In the genomic region with DNA sequence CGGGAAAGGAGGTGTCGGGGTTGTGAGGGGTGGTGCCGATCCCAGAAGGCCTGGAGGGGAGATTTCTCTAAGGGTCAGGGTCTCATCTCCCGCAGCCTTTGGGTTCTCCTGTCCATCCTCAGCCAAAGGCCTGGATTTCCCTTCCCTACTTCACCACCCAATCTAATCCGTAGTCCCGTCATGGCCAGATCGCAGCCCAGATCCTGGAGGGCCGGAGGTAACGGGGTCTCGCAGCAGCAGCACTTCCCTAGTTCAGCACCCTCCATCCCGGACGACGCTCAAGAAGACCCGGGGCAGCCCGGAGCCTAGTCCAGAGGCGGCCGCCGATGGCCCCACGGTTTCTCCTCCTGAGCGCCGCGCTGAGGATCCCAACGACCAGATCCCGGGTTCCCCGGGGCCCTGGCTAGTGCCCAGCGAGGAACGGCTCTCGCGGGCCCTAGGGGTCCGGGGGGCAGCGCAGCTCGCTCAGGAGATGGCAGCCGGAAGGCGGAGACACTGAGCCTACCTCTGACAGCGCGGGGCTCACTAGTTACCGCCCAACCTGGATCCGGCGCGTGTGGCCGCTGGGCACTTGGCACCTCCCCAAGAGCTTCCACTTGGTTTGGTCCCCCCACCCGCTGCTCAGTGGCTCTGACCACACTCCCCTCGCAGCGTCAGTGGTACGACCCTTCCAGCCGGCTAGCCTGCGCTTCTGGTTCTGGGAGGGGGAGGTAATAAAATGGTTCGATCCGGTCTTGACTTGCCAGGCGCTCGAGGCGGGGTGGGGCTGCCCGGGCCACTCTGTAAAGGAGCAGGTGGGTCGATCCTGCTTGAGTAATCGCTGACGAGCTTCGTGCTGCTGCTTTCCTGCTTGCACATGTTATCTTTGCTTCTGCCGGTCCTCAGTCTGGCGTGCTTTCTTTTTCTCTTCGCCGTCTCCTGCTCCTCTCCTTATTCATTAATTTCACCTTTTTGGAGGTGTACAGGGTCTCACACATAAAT, we compare ENCODE assay signal across 7 cellular contexts. TPM values are rescaled to one million over a fixed set of nuclear protein-coding genes. Genes with fewer than 3 reads are reported as not detected.
A peak's percentile ranks its signal among the peaks of the same experiment; 100 is the strongest.
DNase-seq lines count a peak whose midpoint lies in the region; ATAC-seq and TF ChIP-seq lines count a peak whose summit lies in the region.

No MANE protein-coding gene starts in this region.

- TF ChIP-seq CTCF in KMS-11 (conservative IDR thresholded peaks at IDR 0.05; ENCODE audit: low read depth, low read length) (peak; percentile 33; the same call in 1 of the 2 replicates), SU-DHL-6 (IDR thresholded peaks at IDR 0.05; ENCODE audit: insufficient read depth, low read length, poor library complexity, severe bottlenecking) (no peak), heart right ventricle (IDR thresholded peaks at IDR 0.05) (peak in 6 of 9 donors; percentile 25 to 58 (median 44)), prostate gland (IDR thresholded peaks at IDR 0.05) (peak in 2 of 4 experiments; percentile 44 to 54)

- no peaks in the 10 kb centered on the region for H3K9me2 ChIP-seq in SU-DHL-6 (replicated peaks; ENCODE audit: insufficient read depth, low read length)

- H3K36me3 ChIP-seq in KMS-11 (ENCODE audit: insufficient read depth): no peaks in the 10 kb centered on the region
- H3K36me3 ChIP-seq in SU-DHL-6 (ENCODE audit: low read length): no peaks in the 10 kb centered on the region
- no peaks in the 10 kb centered on the region for H3K36me3 ChIP-seq in heart right ventricle
- no peaks in the 10 kb centered on the region for H3K36me3 ChIP-seq in prostate gland

- DNase-seq in heart right ventricle: peak; percentile 78 to 83
- peak; percentile 88 for DNase-seq in prostate gland (ENCODE audit: low spot score)
- no peak for DNase-seq in middle frontal gyrus (ENCODE audit: extremely low spot score, low spot score)

- no peaks in the 10 kb centered on the region for H3K79me2 ChIP-seq in KMS-11 (ENCODE audit: insufficient read depth, low read depth)
- no peaks in the 10 kb centered on the region for H3K79me2 ChIP-seq in SU-DHL-6 (ENCODE audit: insufficient read depth, low read length)

- H3K4me3 ChIP-seq in KMS-11 (IDR thresholded peaks at IDR 0.05; ENCODE audit: insufficient read depth, low read depth, low read length) (no peak overlapping the region), SU-DHL-6 (ENCODE audit: insufficient read depth, low read length, poor library complexity, severe bottlenecking) (peak overlapping the region; percentile 55), heart right ventricle (peak overlapping the region; percentile 21 to 56 (median 49)), prostate gland (peak overlapping the region; percentile 19 to 21)

- H3K27me3 ChIP-seq in KMS-11 (ENCODE audit: insufficient read depth, low read depth) (no peaks in the 10 kb centered on the region), SU-DHL-6 (ENCODE audit: low read length) (no peaks in the 10 kb centered on the region), heart right ventricle (no peaks in the 10 kb centered on the region), prostate gland (replicated peaks; ENCODE audit: insufficient read depth) (no peaks in the 10 kb centered on the region)

- H4K20me1 ChIP-seq in KMS-11 (ENCODE audit: insufficient read depth) (no peaks in the 10 kb centered on the region), SU-DHL-6 (ENCODE audit: low read depth, low read length) (no peaks in the 10 kb centered on the region)

- H3K9me3 ChIP-seq in SU-DHL-6 (ENCODE audit: insufficient read depth, low read length) (no peaks in the 10 kb centered on the region), heart right ventricle (no peaks in the 10 kb centered on the region), prostate gland (no peaks in the 10 kb centered on the region)

- H3K4me2 ChIP-seq in KMS-11: peak overlapping the region; percentile 93
- peak overlapping the region; percentile 90 for H3K4me2 ChIP-seq in SU-DHL-6 (ENCODE audit: low read depth, low read length, poor library complexity, severe bottlenecking)

- peak overlapping the region; percentile 97 for H3K27ac ChIP-seq in KMS-11
- H3K27ac ChIP-seq in SU-DHL-6 (ENCODE audit: low read depth, low read length): peak overlapping the region; percentile 94
- peak overlapping the region; percentile 92 for H3K27ac ChIP-seq in adipose tissue (ENCODE audit: low read depth, low read length)
- H3K27ac ChIP-seq in heart right ventricle: peak overlapping the region; percentile 84 to 96 (median 94)
- peak overlapping the region; percentile 87 to 93 for H3K27ac ChIP-seq in prostate gland

- intact Hi-C loops in heart right ventricle (cut with DNase I) (loop anchor here in 1 of 10 donors (2.0 to 5.0 kb wide), 2 partner anchors 19 to 44 kb away; partner anchors contain the start of gene GPKOW), prostate gland (cut with DNase I) (no loop called here)

- WGBS in adipose tissue, 3 donors: 15 to 44% (median 37%) methylated on average over 38 to 61 of the region's 61 CpGs
- 6 to 11% methylated on average over 52 to 61 of the region's 61 CpGs for WGBS in heart right ventricle, 2 donors
- WGBS in prostate gland: 20% methylated on average over 30 of the region's 61 CpGs

- H3K9ac ChIP-seq in KMS-11 (peak overlapping the region; percentile 85), SU-DHL-6 (ENCODE audit: low read length) (peak overlapping the region; percentile 66)

- H3K4me1 ChIP-seq in KMS-11 (ENCODE audit: low read depth, poor library complexity, severe bottlenecking) (peaks cover 34% of the 10 kb centered on the region), heart right ventricle (peaks cover 0 to 29% (median 11%) of the 10 kb centered on the region in 9 donors), prostate gland (replicated peaks) (no peaks in the 10 kb centered on the region)

- H3F3A ChIP-seq in SU-DHL-6 (ENCODE audit: insufficient read depth): peaks cover 25% of the 10 kb centered on the region

- peak; percentile 11 for TF ChIP-seq POLR2A in prostate gland (IDR thresholded peaks at IDR 0.05)

- peak overlapping the region; percentile 38 for H2AFZ ChIP-seq in KMS-11 (ENCODE audit: low read depth)
- H2AFZ ChIP-seq in SU-DHL-6 (ENCODE audit: low read depth, low read length, severe bottlenecking): no peak overlapping the region

- peak; percentile 20 for ATAC-seq in GM19025 (IDR thresholded peaks at IDR 0.05; ENCODE audit: low read depth, unreplicated experiment)
- peak; percentile 39 to 67 (median 52) for ATAC-seq in heart right ventricle

RNA-seq across cellular contexts. Expression of gene MAGIX, which starts 3.6 kb away (rescaled TPM):
- polyA plus RNA-seq in adipose tissue: 10 to 100 TPM in 1 of 3 donors, 1 to 10 TPM in 2; 3.3 to 12.7 (median 3.4) TPM
- 1 to 10 TPM; 2.7 to 9.8 (median 4.0) TPM for total RNA-seq in heart right ventricle
- polyA plus RNA-seq in heart right ventricle: 10 to 100 TPM in 1 of 2 donors, 1 to 10 TPM in 1; 5.4 to 13.5 TPM
- 10 to 100 TPM; 16.0 to 16.6 TPM for total RNA-seq in prostate gland

RNA-seq across cellular contexts. Expression of gene PLP2, which starts 5.5 kb away (rescaled TPM):
- polyA plus RNA-seq in adipose tissue (100 to 1,000 TPM in 2 of 3 donors, 10 to 100 TPM in 1; 82.9 to 246 (median 116) TPM), heart right ventricle (100 to 1,000 TPM in 1 of 2 donors, 10 to 100 TPM in 1; 64.6 to 352 TPM)
- total RNA-seq in heart right ventricle (100 to 1,000 TPM in 1 of 10 donors, 10 to 100 TPM in 9; 20.3 to 157 (median 41.2) TPM), prostate gland (10 to 100 TPM; 24.3 to 34.7 TPM)

RNA-seq across cellular contexts. Expression of gene PRICKLE3, which starts 20.0 kb away (rescaled TPM):
- polyA plus RNA-seq in adipose tissue (1 to 10 TPM; 6.0 to 8.4 (median 7.8) TPM), heart right ventricle (10 to 100 TPM in 1 of 2 donors, 1 to 10 TPM in 1; 8.8 to 10.8 TPM)
- total RNA-seq in heart right ventricle (10 to 100 TPM in 3 of 10 donors, 1 to 10 TPM in 7; 6.6 to 14.8 (median 9.4) TPM), prostate gland (10 to 100 TPM; 17.4 to 20.5 TPM)

RNA-seq across cellular contexts. Expression of gene SYP, which starts 33.8 kb away (rescaled TPM):
- 1 to 10 TPM; 1.4 to 6.8 (median 2.1) TPM for polyA plus RNA-seq in adipose tissue
- 1 to 10 TPM in 5 of 10 donors, under 1 TPM in 5; 0.59 to 2.0 (median 1.0) TPM for total RNA-seq in heart right ventricle
- 1 to 10 TPM; 1.9 to 2.9 TPM for polyA plus RNA-seq in heart right ventricle
- 1 to 10 TPM in 1 of 2 donors, under 1 TPM in 1; 0.55 to 5.2 TPM for total RNA-seq in prostate gland

RNA-seq across cellular contexts. Expression of gene GPKOW, which starts 42.7 kb away (rescaled TPM):
- polyA plus RNA-seq in adipose tissue: 10 to 100 TPM in 2 of 3 donors, 1 to 10 TPM in 1; 8.7 to 19.0 (median 12.9) TPM
- 10 to 100 TPM; 16.5 to 23.2 (median 20.0) TPM for total RNA-seq in heart right ventricle
- 10 to 100 TPM in 1 of 2 donors, 1 to 10 TPM in 1; 6.4 to 28.8 TPM for polyA plus RNA-seq in heart right ventricle
- total RNA-seq in prostate gland: 10 to 100 TPM; 21.2 to 28.7 TPM
